Comparison of ENCODE assay signal across 8 cellular contexts in the genomic region with DNA sequence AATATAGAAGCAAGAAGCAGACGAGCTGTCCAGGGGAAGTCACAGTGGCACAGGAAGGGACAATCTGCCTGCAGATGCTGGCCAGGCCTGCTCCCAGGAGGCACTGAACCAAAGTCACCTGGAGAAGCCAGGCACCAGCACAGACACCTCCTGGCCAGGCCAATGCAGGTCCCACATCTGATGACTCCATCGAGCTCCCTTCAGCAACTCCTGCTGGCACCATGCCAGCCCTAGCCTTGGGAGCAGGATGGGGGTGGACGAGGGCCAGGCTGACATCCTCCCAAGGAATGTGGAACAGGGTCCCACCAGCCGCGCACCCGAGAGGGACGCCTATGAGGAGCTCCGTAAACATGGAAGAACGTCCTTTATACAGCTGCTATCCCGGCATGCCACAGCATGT. TPM values are rescaled to one million over a fixed set of nuclear protein-coding genes. Genes with fewer than 3 reads are reported as not detected.
DNase-seq lines count a peak whose midpoint lies in the region; ATAC-seq, FAIRE-seq and TF ChIP-seq lines count a peak whose summit lies in the region.

No MANE protein-coding gene starts in this region.

- in situ Hi-C loops in IMR-90 (cut with MboI; ENCODE audit: low sequenced_read_pairs) = no loop called here
- in situ Hi-C loops in GM13976 (cut with MboI; ENCODE audit: low sequenced_read_pairs, unreplicated experiment) = no loop called here

- peak overlapping the region; percentile 1 for H2BK120ac ChIP-seq in IMR-90 (ENCODE audit: low read depth, low read length)

- BruUV-seq in IMR-90 (replicated peaks; lab: Mats Ljungman, UMichigan) = no TSS peak

- dilution Hi-C loops in IMR-90 (cut with HindIII; ENCODE audit: low sequenced_read_pairs, unreplicated experiment) = no loop called here

- intact Hi-C loops in IMR-90 (cut with micrococcal nuclease) = no loop called here

- peaks cover 16 to 78% of the 10 kb centered on the region in 2 experiments for H3K79me1 ChIP-seq in IMR-90 (ENCODE audit: low read depth in 1 of 2, low read length in 2 of 2)

- peak overlapping the region in 1 of 2 experiments; percentile 66; a peak in 2 of 4 replicates for H4K8ac ChIP-seq in IMR-90 (ENCODE audit: low read depth in 2 of 2, low read length in 2 of 2)

- H3K4me2 ChIP-seq in IMR-90 (ENCODE audit: low read depth, low read length) = peak overlapping the region; percentile 12; the same call in 1 of the 2 replicates

- peak overlapping the region; percentile 43 for H2AK9ac ChIP-seq in IMR-90 (replicated peaks; ENCODE audit: low read depth, low read length, poor library complexity)

- H3K56ac ChIP-seq in IMR-90 (ENCODE audit: extremely low read depth, insufficient read depth, low read length) = no peak overlapping the region; the same call in 1 of the 2 replicates

- CTCF ChIA-PET in IMR-90 (lab: Yijun Ruan, JAX) = no interaction called here

- H3K9me1 ChIP-seq in IMR-90 (ENCODE audit: insufficient read depth, low read length) = peaks cover 32% of the 10 kb centered on the region

- H3K4me3 ChIP-seq in IMR-90 (ENCODE audit: insufficient read depth, low read depth, low read length) = no peak overlapping the region
- no peak overlapping the region for H3K4me3 ChIP-seq in bronchial epithelial cell (ENCODE audit: low read depth, low read length)
- H3K4me3 ChIP-seq in stomach smooth muscle (ENCODE audit: low read length in 2 of 2) = no peak overlapping the region

- POLR2A ChIA-PET in IMR-90 (lab: Charles Lee; ENCODE audit: unreplicated experiment) = no interaction called here

- H3K4me1 ChIP-seq in IMR-90 (ENCODE audit: control insufficient read depth, insufficient read depth, low read length) (peaks cover 26% of the 10 kb centered on the region), stomach smooth muscle (ENCODE audit: control insufficient read depth, insufficient read depth, low read length) (peaks cover 57% of the 10 kb centered on the region)

- H3K27me3 ChIP-seq in IMR-90 (ENCODE audit: control insufficient read depth, insufficient read depth, low read length) = no peaks in the 10 kb centered on the region
- H3K27me3 ChIP-seq in bronchial epithelial cell (ENCODE audit: control insufficient read depth, insufficient read depth, low read length) = no peaks in the 10 kb centered on the region
- H3K27me3 ChIP-seq in layer of hippocampus (ENCODE audit: control insufficient read depth, insufficient read depth, low read length) = no peaks in the 10 kb centered on the region
- no peaks in the 10 kb centered on the region for H3K27me3 ChIP-seq in stomach smooth muscle (ENCODE audit: control insufficient read depth in 1 of 2, insufficient read depth in 2 of 2, low read length in 2 of 2)

- peak overlapping the region; percentile 11; the same call in 1 of the 2 replicates for H4K5ac ChIP-seq in IMR-90 (ENCODE audit: low read depth, low read length)

- TF ChIP-seq CTCF in IMR-90 (conservative IDR thresholded peaks at IDR 0.05; ENCODE audit: low read depth, low read length) (no peak), bronchial epithelial cell (IDR thresholded peaks at IDR 0.05; ENCODE audit: insufficient read depth, low read length, severe bottlenecking) (no peak), GM13976 (IDR thresholded peaks at IDR 0.05; ENCODE audit: borderline replicate concordance, control extremely low read depth, extremely low read depth, insufficient read depth, missing control alignments) (no peak)

- H3K14ac ChIP-seq in IMR-90 (replicated peaks; ENCODE audit: low read depth, low read length) = peak overlapping the region; percentile 22

- peak overlapping the region; percentile 6 for H3K23ac ChIP-seq in IMR-90 (ENCODE audit: low read depth, low read length)

- H3K9me3 ChIP-seq in IMR-90 (ENCODE audit: control insufficient read depth, insufficient read depth, low read length) = peaks cover 3% of the 10 kb centered on the region; the same call in 1 of the 2 replicates
- H3K9me3 ChIP-seq in stomach smooth muscle (ENCODE audit: control insufficient read depth in 2 of 2, low read length in 2 of 2) = no peaks in the 10 kb centered on the region

- ATAC-seq in IMR-90 (ENCODE audit: low read depth) (peak; percentile 24), GM18861 (IDR thresholded peaks at IDR 0.05; ENCODE audit: unreplicated experiment) (no peak)

- H3K36me3 ChIP-seq in IMR-90 (ENCODE audit: control insufficient read depth, insufficient read depth, low read length) = peaks cover 57% of the 10 kb centered on the region
- peaks cover 33% of the 10 kb centered on the region for H3K36me3 ChIP-seq in bronchial epithelial cell (ENCODE audit: control insufficient read depth, insufficient read depth, low read length)
- peaks cover 14 to 16% of the 10 kb centered on the region in 2 donors for H3K36me3 ChIP-seq in stomach smooth muscle (ENCODE audit: control insufficient read depth in 2 of 2, insufficient read depth in 2 of 2, low read length in 2 of 2)

- peaks cover 68% of the 10 kb centered on the region for H4K20me1 ChIP-seq in IMR-90 (ENCODE audit: insufficient read depth, low read length)

- H2BK5ac ChIP-seq in IMR-90 (ENCODE audit: low read depth, low read length, poor library complexity, severe bottlenecking) = peak overlapping the region; percentile 66

- peak; percentile 86 for DNase-seq in IMR-90
- peak; percentile 62 for DNase-seq in bronchial epithelial cell (ENCODE audit: low read depth)
- no peak for DNase-seq in GM13976 (ENCODE audit: low spot score)
- no peak for DNase-seq in cerebellum (ENCODE audit: low spot score)
- no peak for DNase-seq in NCI-H345 (lab: John Stamatoyannopoulos, UW)

- H3K18ac ChIP-seq in IMR-90 (ENCODE audit: low read depth, low read length) = peak overlapping the region; percentile 69

- H3K9ac ChIP-seq in IMR-90 (ENCODE audit: low read depth, low read length) (peak overlapping the region; percentile 22; the same call in 1 of the 2 replicates), stomach smooth muscle (ENCODE audit: low read length in 2 of 2) (peak overlapping the region in 1 of 2 donors; percentile 50)

- H2BK15ac ChIP-seq in IMR-90 (ENCODE audit: low read depth, low read length) = no peak overlapping the region; the same call in 2 of the 3 replicates

- TF ChIP-seq POLR2A in IMR-90 (IDR thresholded peaks at IDR 0.05; ENCODE audit: low read depth, low read length) = no peak

- 35% methylated on average over 3 of the region's 10 CpGs; no CpG with 5 or more reads in 1 of the 2 experiments for WGBS in IMR-90 (ENCODE audit: extremely low coverage in 2 of 2, insufficient read length in 1 of 2), 2 experiments

- no peak for TF ChIP-seq RAD21 in IMR-90 (IDR thresholded peaks at IDR 0.05; ENCODE audit: low read length)

- peak overlapping the region; percentile 85 for H2AK5ac ChIP-seq in IMR-90 (ENCODE audit: low read depth, low read length)

- H2BK20ac ChIP-seq in IMR-90 (ENCODE audit: low read depth, low read length) = peak overlapping the region; percentile 14; the same call in 1 of the 2 replicates

- no peak for FAIRE-seq in bronchial epithelial cell (lab: Jason Lieb, UNC)

- H2AFZ ChIP-seq in IMR-90 (replicated peaks; ENCODE audit: low read length, poor library complexity) = no peak overlapping the region

- H4K91ac ChIP-seq in IMR-90 (ENCODE audit: insufficient read depth, low read depth, low read length) = peak overlapping the region; percentile 58

- H3K27ac ChIP-seq in IMR-90 (ENCODE audit: insufficient read depth, low read length) (peak overlapping the region; percentile 64), layer of hippocampus (ENCODE audit: low read depth, low read length) (peak overlapping the region; percentile 85), stomach smooth muscle (ENCODE audit: low read length) (peak overlapping the region; percentile 75)

- peak overlapping the region; percentile 69 for H3K4ac ChIP-seq in IMR-90 (ENCODE audit: low read depth, low read length)

TF ChIP-seq in IMR-90, 13 proteins besides CTCF, POLR2A, EP300 and RAD21 (continues in another document):
- TF ChIP-seq ELK1 (IDR thresholded peaks at IDR 0.05; ENCODE audit: borderline replicate concordance, low read depth, low read length) = no peak
- no peak for TF ChIP-seq USF2 (IDR thresholded peaks at IDR 0.05; ENCODE audit: low read depth, low read length)
- no peak for TF ChIP-seq FOS (IDR thresholded peaks at IDR 0.05; ENCODE audit: low read depth, low read length)
- TF ChIP-seq MAZ (IDR thresholded peaks at IDR 0.05; ENCODE audit: borderline replicate concordance, low read depth, low read length) = no peak
- TF ChIP-seq CEBPB (IDR thresholded peaks at IDR 0.05; ENCODE audit: low read depth, low read length) = no peak
- TF ChIP-seq NFE2L2 (IDR thresholded peaks at IDR 0.05; ENCODE audit: low read depth, low read length) = no peak
- no peak for TF ChIP-seq RCOR1 (IDR thresholded peaks at IDR 0.05; ENCODE audit: insufficient replicate concordance, low read length)
- no peak for TF ChIP-seq SMC3 (IDR thresholded peaks at IDR 0.05; ENCODE audit: low read depth, low read length)
- TF ChIP-seq MXI1 (IDR thresholded peaks at IDR 0.05; ENCODE audit: borderline replicate concordance, low read depth, low read length) = no peak

RNA-seq across cellular contexts. Expression of gene ISYNA1, which starts 22.4 kb away (rescaled TPM):
- total RNA-seq in IMR-90 (2012; rRNA removed) = 3.4 and 3.9 TPM in 2 replicates
- 24.7 and 29.4 TPM in 2 replicates for polyA plus RNA-seq in IMR-90 (2012; rRNA removed)
- 12.2 and 29.5 TPM in 2 replicates for polyA plus RNA-seq in IMR-90 (2012; cell fraction: cytosol; rRNA removed)
- polyA plus RNA-seq in IMR-90 (2012; cell fraction: nucleus; rRNA removed; ENCODE audit: low replicate concordance) = 118 and 248 TPM in 2 replicates
- total RNA-seq in bronchial epithelial cell = 6.7 and 15.3 TPM in 2 replicates
- 43.2 TPM for total RNA-seq in cerebellum

RNA-seq across cellular contexts. Expression of gene SSBP4, which starts 41.1 kb away (rescaled TPM):
- 13.3 and 14.9 TPM in 2 replicates for total RNA-seq in IMR-90 (2012; rRNA removed)
- polyA plus RNA-seq in IMR-90 (2012; rRNA removed) = 39.7 and 48.1 TPM in 2 replicates
- polyA plus RNA-seq in IMR-90 (2012; cell fraction: cytosol; rRNA removed) = 36.0 and 75.3 TPM in 2 replicates
- polyA plus RNA-seq in IMR-90 (2012; cell fraction: nucleus; rRNA removed; ENCODE audit: low replicate concordance) = 110 and 323 TPM in 2 replicates
- total RNA-seq in bronchial epithelial cell = 13.2 and 17.1 TPM in 2 replicates
- total RNA-seq in cerebellum = 32.2 TPM

Comparison
In these comparisons a context has a peak if more than half of its experiments do, and no peak if none do; other contexts are left out.
1. DNase-seq: peak in IMR-90 (single experiment) and bronchial epithelial cell (single experiment); none in GM13976 (single experiment), cerebellum (single experiment) and NCI-H345 (single experiment).
2. Peak in every context shown above with its lines, with median percentiles within 50 percentile points of each other: H3K27ac ChIP-seq.